In genomic region chr2:181203412-181203811, GRCh38 we compare ENCODE assay signal across 15 cellular contexts.
DNase-seq lines count a peak whose midpoint lies in the region; ATAC-seq lines count a peak whose summit lies in the region.
"Had no signal": no experiment of that assay in that cellular context is flagged by ENCODE, and none has a peak within 500 bp of the region (broad histone marks: within the 10 kb centered on the region; RNA-seq: fewer than 3 reads in every experiment).

No MANE protein-coding gene starts in this region.

- no peaks in the 10 kb centered on the region for H3K4me1 ChIP-seq in mesenchymal stem cell (ENCODE audit: control insufficient read depth, insufficient read depth, low read depth, low read length)
- H3K4me1 ChIP-seq: Caco-2 had no signal

- no peak overlapping the region for H3K4ac ChIP-seq in mesenchymal stem cell (ENCODE audit: low read depth in 1 of 2, low read length in 2 of 2)

- no peak overlapping the region for H2BK5ac ChIP-seq in mesenchymal stem cell (ENCODE audit: low read depth, low read length, poor library complexity, severe bottlenecking)

- no peak for ATAC-seq in left lobe of liver
- ATAC-seq: activated T-helper 17 cell treated with anti-CD3 and anti-CD28 coated beads, Interleukin-2, amount 50 U/mL, for 72 hours; natural killer cell; stimulated activated effector memory CD8-positive, alpha-beta T cell treated with anti-CD3 and anti-CD28 coated beads, Interleukin-12 subunit alpha, Interleukin-12 subunit beta, amount 100 ng/mL, for 72 hours had no signal

- no peaks in the 10 kb centered on the region for H3K27me3 Mint-ChIP-seq in activated naive CD4-positive, alpha-beta T cell treated with anti-CD3 and anti-CD28 coated beads for 36 hours (ENCODE audit: low read depth)
- H3K27me3 Mint-ChIP-seq: activated B cell treated with CpG ODN at 0.5 μM for 24 hours; activated T-helper 17 cell treated with anti-CD3 and anti-CD28 coated beads, Interleukin-2, amount 50 U/mL, for 72 hours had no signal

- no peak overlapping the region for H3K4me3 Mint-ChIP-seq in activated naive CD4-positive, alpha-beta T cell treated with anti-CD3 and anti-CD28 coated beads for 36 hours
- H3K4me3 Mint-ChIP-seq: activated B cell treated with CpG ODN at 0.5 μM for 24 hours; activated T-helper 17 cell treated with anti-CD3 and anti-CD28 coated beads, Interleukin-2, amount 50 U/mL, for 72 hours; natural killer cell; stimulated activated effector memory CD8-positive, alpha-beta T cell treated with anti-CD3 and anti-CD28 coated beads, Interleukin-12 subunit alpha, Interleukin-12 subunit beta, amount 100 ng/mL, for 72 hours had no signal

- H2BK12ac ChIP-seq in mesenchymal stem cell (ENCODE audit: low read length in 2 of 2) = no peak overlapping the region

- no peak overlapping the region for H2AK5ac ChIP-seq in mesenchymal stem cell (ENCODE audit: low read length, severe bottlenecking)

- H3K27ac ChIP-seq in mesenchymal stem cell (ENCODE audit: low read length, poor library complexity, severe bottlenecking) = no peak overlapping the region
- H3K27ac ChIP-seq: coronary artery had no signal

- intact Hi-C loops in activated naive CD4-positive, alpha-beta T cell treated with anti-CD3 and anti-CD28 coated beads for 36 hours (cut with micrococcal nuclease) = no loop called here

- no peak overlapping the region for H3K27ac Mint-ChIP-seq in activated naive CD4-positive, alpha-beta T cell treated with anti-CD3 and anti-CD28 coated beads for 36 hours
- H3K27ac Mint-ChIP-seq: activated B cell treated with CpG ODN at 0.5 μM for 24 hours; activated T-helper 17 cell treated with anti-CD3 and anti-CD28 coated beads, Interleukin-2, amount 50 U/mL, for 72 hours; stimulated activated effector memory CD8-positive, alpha-beta T cell treated with anti-CD3 and anti-CD28 coated beads, Interleukin-12 subunit alpha, Interleukin-12 subunit beta, amount 100 ng/mL, for 72 hours had no signal

- H2BK15ac ChIP-seq in mesenchymal stem cell (ENCODE audit: low read depth, poor library complexity, severe bottlenecking) = no peak overlapping the region

- DNase-seq in COLO829 (ENCODE audit: low spot score) (peak; percentile 45), NCI-H226 (peak; percentile 87), dedifferentiated amniotic fluid mesenchymal stem cell (ENCODE audit: extremely low spot score) (peak; percentile 59), mesenchymal stem cell (peak; percentile 54), pons (ENCODE audit: low spot score) (no peak), C1 segment of cervical spinal cord (lab: John Stamatoyannopoulos, UW) (no peak), left lobe of liver (ENCODE audit: low spot score) (no peak)
- no peak for DNase-seq in activated naive CD4-positive, alpha-beta T cell treated with anti-CD3 and anti-CD28 coated beads for 36 hours
- DNase-seq: activated B cell treated with CpG ODN at 0.5 μM for 24 hours, Caco-2, natural killer cell, NCI-H2107 had no signal

- H3K4me3 ChIP-seq in mesenchymal stem cell (ENCODE audit: insufficient read depth in 1 of 2, low read depth in 1 of 2, low read length in 2 of 2) = no peak overlapping the region
- H3K4me3 ChIP-seq: coronary artery had no signal

- no peak overlapping the region for H3K9ac ChIP-seq in mesenchymal stem cell (ENCODE audit: low read length)

- no peak overlapping the region for H3K23ac ChIP-seq in mesenchymal stem cell (ENCODE audit: low read length in 2 of 2)

- no peak overlapping the region for H4K8ac ChIP-seq in mesenchymal stem cell (ENCODE audit: low read length)

- peaks cover 23% of the 10 kb centered on the region for H3K9me3 Mint-ChIP-seq in activated naive CD4-positive, alpha-beta T cell treated with anti-CD3 and anti-CD28 coated beads for 36 hours

- no peak overlapping the region for H3K14ac ChIP-seq in mesenchymal stem cell (ENCODE audit: low read length in 2 of 2)

- H3K4me1 Mint-ChIP-seq in activated naive CD4-positive, alpha-beta T cell treated with anti-CD3 and anti-CD28 coated beads for 36 hours (ENCODE audit: low read depth) = peaks cover 13% of the 10 kb centered on the region

- H3K36me3 Mint-ChIP-seq in activated naive CD4-positive, alpha-beta T cell treated with anti-CD3 and anti-CD28 coated beads for 36 hours (ENCODE audit: low read depth) = peaks cover 19% of the 10 kb centered on the region
- H3K36me3 Mint-ChIP-seq: stimulated activated effector memory CD8-positive, alpha-beta T cell treated with anti-CD3 and anti-CD28 coated beads, Interleukin-12 subunit alpha, Interleukin-12 subunit beta, amount 100 ng/mL, for 72 hours had no signal

- no peak overlapping the region for H3K18ac ChIP-seq in mesenchymal stem cell (ENCODE audit: low read depth in 1 of 2, low read length in 2 of 2)

- no peak overlapping the region for H2BK120ac ChIP-seq in mesenchymal stem cell (ENCODE audit: low read depth, low read length)

- no peak overlapping the region for H3K4me2 ChIP-seq in mesenchymal stem cell (ENCODE audit: low read length, poor library complexity, severe bottlenecking)

- H3K79me1 ChIP-seq in mesenchymal stem cell (replicated peaks; ENCODE audit: low read length, poor library complexity, severe bottlenecking) = no peaks in the 10 kb centered on the region

- peaks cover 0 to 3% of the 10 kb centered on the region in 2 experiments for H3K36me3 ChIP-seq in mesenchymal stem cell (ENCODE audit: control insufficient read depth in 1 of 2, insufficient read depth in 2 of 2, low read depth in 1 of 2, low read length in 2 of 2)

- H3K9me3 ChIP-seq in mesenchymal stem cell (ENCODE audit: control insufficient read depth, low read length) = peaks cover 5% of the 10 kb centered on the region
- H3K9me3 ChIP-seq: Caco-2 had no signal

- CTCF ChIA-PET in activated naive CD4-positive, alpha-beta T cell treated with anti-CD3 and anti-CD28 coated beads for 36 hours (lab: Charles Lee) = interaction anchor here (0.6 kb wide), 1 partner anchor 8 kb away, joined by 5 read pairs; no protein-coding TSS in a partner anchor

- H4K91ac ChIP-seq in mesenchymal stem cell (ENCODE audit: low read length) = no peak overlapping the region

- no peaks in the 10 kb centered on the region for H3K27me3 ChIP-seq in mesenchymal stem cell (ENCODE audit: control insufficient read depth in 1 of 2, insufficient read depth in 1 of 2, low read length in 2 of 2)

- no peak overlapping the region for H2AFZ ChIP-seq in mesenchymal stem cell (ENCODE audit: low read depth, low read length)

Comparison
In these comparisons a context has a peak if more than half of its experiments do, and no peak if none do; other contexts are left out.
1. DNase-seq: peak in COLO829 (single experiment), NCI-H226 (single experiment), dedifferentiated amniotic fluid mesenchymal stem cell (single experiment) and mesenchymal stem cell (single experiment); none in pons (single experiment), activated naive CD4-positive, alpha-beta T cell treated with anti-CD3 and anti-CD28 coated beads for 36 hours (single experiment), C1 segment of cervical spinal cord (0 of 14) and left lobe of liver (single experiment).